Comparison of ENCODE assay signal across 1 cellular context in genomic region chr5:174327896-174328295, GRCh38.
TF ChIP-seq lines count a peak whose summit lies in the region.

No MANE protein-coding gene starts in this region.

TF ChIP-seq in IMR-90, 13 proteins besides CTCF, POLR2A, EP300 and RAD21:
- TF ChIP-seq BHLHE40 (IDR thresholded peaks at IDR 0.05; ENCODE audit: low read depth, low read length) (no peak), SMC3 (IDR thresholded peaks at IDR 0.05; ENCODE audit: low read depth, low read length) (no peak), RCOR1 (IDR thresholded peaks at IDR 0.05; ENCODE audit: insufficient replicate concordance, low read length) (no peak), MAZ (IDR thresholded peaks at IDR 0.05; ENCODE audit: borderline replicate concordance, low read depth, low read length) (no peak), MXI1 (IDR thresholded peaks at IDR 0.05; ENCODE audit: borderline replicate concordance, low read depth, low read length) (no peak), MAFK (IDR thresholded peaks at IDR 0.05; ENCODE audit: low read depth, low read length) (no peak), NFE2L2 (IDR thresholded peaks at IDR 0.05; ENCODE audit: low read depth, low read length) (no peak), ELK1 (IDR thresholded peaks at IDR 0.05; ENCODE audit: borderline replicate concordance, low read depth, low read length) (no peak), FOS (IDR thresholded peaks at IDR 0.05; ENCODE audit: low read depth, low read length) (no peak), USF2 (IDR thresholded peaks at IDR 0.05; ENCODE audit: low read depth, low read length) (no peak), CEBPB (IDR thresholded peaks at IDR 0.05; ENCODE audit: low read depth, low read length) (no peak), CHD1 (IDR thresholded peaks at IDR 0.05; ENCODE audit: low read depth, low read length) (no peak), RFX5 (IDR thresholded peaks at IDR 0.05; ENCODE audit: low read depth, low read length) (no peak)
